In the genomic region with DNA sequence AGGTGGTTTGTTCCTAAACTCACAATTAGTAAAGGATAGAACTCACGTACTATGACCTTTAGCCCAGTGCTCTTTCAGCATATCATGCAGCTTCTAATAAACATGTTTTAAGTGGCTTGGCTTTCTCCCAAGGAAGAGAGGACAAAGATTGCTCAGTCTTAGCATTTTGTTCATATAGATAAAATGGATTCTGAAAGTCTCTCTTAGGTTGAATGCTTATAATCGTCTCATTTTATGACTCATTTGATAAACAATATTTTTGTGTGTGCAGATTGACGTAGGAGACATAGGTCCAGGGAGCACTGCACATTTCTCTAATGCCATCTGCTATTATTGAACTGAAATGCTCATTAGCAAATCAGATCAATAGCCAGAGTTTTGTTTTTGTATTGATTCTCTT, we compare ENCODE assay signal across 1 cellular context.
TF ChIP-seq lines count a peak whose summit lies in the region.

No MANE protein-coding gene starts in this region.

TF ChIP-seq in SK-N-SH treated with all-trans-retinoic acid at 6 μM for 48 hours, 23 proteins besides CTCF, POLR2A, EP300 and RAD21 (continued from another document):
- TF ChIP-seq, protein P1, sequence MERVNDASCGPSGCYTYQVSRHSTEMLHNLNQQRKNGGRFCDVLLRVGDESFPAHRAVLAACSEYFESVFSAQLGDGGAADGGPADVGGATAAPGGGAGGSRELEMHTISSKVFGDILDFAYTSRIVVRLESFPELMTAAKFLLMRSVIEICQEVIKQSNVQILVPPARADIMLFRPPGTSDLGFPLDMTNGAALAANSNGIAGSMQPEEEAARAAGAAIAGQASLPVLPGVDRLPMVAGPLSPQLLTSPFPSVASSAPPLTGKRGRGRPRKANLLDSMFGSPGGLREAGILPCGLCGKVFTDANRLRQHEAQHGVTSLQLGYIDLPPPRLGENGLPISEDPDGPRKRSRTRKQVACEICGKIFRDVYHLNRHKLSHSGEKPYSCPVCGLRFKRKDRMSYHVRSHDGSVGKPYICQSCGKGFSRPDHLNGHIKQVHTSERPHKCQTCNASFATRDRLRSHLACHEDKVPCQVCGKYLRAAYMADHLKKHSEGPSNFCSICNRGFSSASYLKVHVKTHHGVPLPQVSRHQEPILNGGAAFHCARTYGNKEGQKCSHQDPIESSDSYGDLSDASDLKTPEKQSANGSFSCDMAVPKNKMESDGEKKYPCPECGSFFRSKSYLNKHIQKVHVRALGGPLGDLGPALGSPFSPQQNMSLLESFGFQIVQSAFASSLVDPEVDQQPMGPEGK (CRISPR knock-in tag; IDR thresholded peaks at IDR 0.05; ENCODE audit: borderline replicate concordance), result no peak
- no peak for TF ChIP-seq ESRRG (CRISPR knock-in tag; IDR thresholded peaks at IDR 0.05)
- TF ChIP-seq SNAI2 (CRISPR knock-in tag; IDR thresholded peaks at IDR 0.05), result no peak
- no peak for TF ChIP-seq GLIS3 (CRISPR knock-in tag; IDR thresholded peaks at IDR 0.05)
- no peak for TF ChIP-seq ZFP30 (CRISPR knock-in tag; IDR thresholded peaks at IDR 0.05)
